1 cellular context compared by ENCODE assay signal in the genomic region with DNA sequence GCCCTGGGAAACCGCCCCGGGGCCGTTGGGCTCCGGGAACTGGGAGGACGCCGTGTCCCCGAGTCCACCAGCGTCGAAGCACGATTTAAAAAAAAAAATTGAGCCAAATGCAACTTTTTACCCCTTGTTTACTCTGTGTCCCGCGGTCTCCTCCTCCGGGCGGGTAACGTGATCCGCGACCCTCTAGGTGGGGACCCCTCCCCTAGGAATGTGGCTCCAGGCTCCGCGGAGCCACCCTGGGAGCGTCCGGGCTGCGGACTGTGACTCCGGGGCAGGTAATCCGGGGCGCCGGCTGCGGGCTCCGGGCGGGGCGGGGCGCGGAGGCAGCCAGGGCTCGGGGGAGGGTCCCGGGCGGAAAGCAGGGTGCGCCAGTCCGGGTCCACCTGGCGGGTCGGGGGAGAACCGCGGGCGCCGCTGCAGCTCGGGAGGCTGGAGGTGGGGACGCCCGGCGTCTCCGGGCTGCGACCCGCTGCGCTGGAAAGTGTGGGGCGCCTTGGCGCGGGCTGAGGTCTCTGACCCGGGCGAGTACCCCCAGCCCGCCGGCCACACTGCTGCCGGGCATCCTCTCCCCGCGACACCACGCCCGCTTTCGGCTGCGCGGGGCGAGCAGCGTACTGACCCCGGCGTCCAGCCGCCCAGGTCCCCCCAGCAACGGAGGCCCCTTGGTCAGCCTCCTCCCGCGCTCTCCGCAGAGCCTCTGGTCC.
TF ChIP-seq lines count a peak whose summit lies in the region.

No MANE protein-coding gene starts in this region.

TF ChIP-seq in endothelial cell of umbilical vein, 7 proteins besides CTCF, POLR2A, EP300 and RAD21 (continued from another document):
- TF ChIP-seq FOS (IDR thresholded peaks at IDR 0.05; ENCODE audit: borderline replicate concordance, insufficient read depth, low read length), result no peak
